21 cellular contexts compared by ENCODE assay signal in genomic region chr6:67131827-67132226, GRCh38.
A peak's percentile ranks its signal among the peaks of the same experiment; 100 is the strongest.
DNase-seq lines count a peak whose midpoint lies in the region; ATAC-seq and TF ChIP-seq lines count a peak whose summit lies in the region.
"Had no signal": no experiment of that assay in that cellular context is flagged by ENCODE, and none has a peak within 500 bp of the region (broad histone marks: within the 10 kb centered on the region; RNA-seq: fewer than 3 reads in every experiment).

No MANE protein-coding gene starts in this region.

- TF ChIP-seq CTCF in psoas muscle (IDR thresholded peaks at IDR 0.05) = no peak
- TF ChIP-seq CTCF in type B pancreatic cell (conservative IDR thresholded peaks at IDR 0.05) = no peak

- peak; percentile 97 to 98 for DNase-seq in NCI-H446 (lab: John Stamatoyannopoulos, UW)
- peak; percentile 98 for DNase-seq in cerebellar cortex (ENCODE audit: low spot score)
- DNase-seq in inferior parietal cortex (ENCODE audit: extremely low spot score) = peak; percentile 67
- peak; percentile 47 for DNase-seq in ureter (ENCODE audit: low spot score)
- no peak for DNase-seq in psoas muscle
- DNase-seq in glomerular visceral epithelial cell (ENCODE audit: extremely low spot score) = no peak
- no peak for DNase-seq in type B pancreatic cell (ENCODE audit: extremely low spot score, unreplicated experiment)
- DNase-seq: activated B cell treated with CpG ODN at 0.5 μM for 24 hours; activated naive CD8-positive, alpha-beta T cell treated with anti-CD3 and anti-CD28 coated beads, Interleukin-2, amount 10 ng/mL, durations not matched to agents 7 days and 5 days; activated T-cell treated with anti-CD3 and anti-CD28 coated beads, Interleukin-2, amount 50 U/mL, for 72 hours; Calu3; left lung; NCI-H1105 treated with DMSO at 0.1 percent for 48 hours; NCI-H526 treated with DMSO at 0.1 percent for 48 hours; SHP77; stimulated activated naive CD4-positive, alpha-beta T cell had no signal

- no peaks in the 10 kb centered on the region for H3K4me1 Mint-ChIP-seq in type B pancreatic cell (ENCODE audit: unreplicated experiment)
- H3K4me1 Mint-ChIP-seq: activated B cell treated with CpG ODN at 0.5 μM for 24 hours; activated naive CD8-positive, alpha-beta T cell treated with anti-CD3 and anti-CD28 coated beads, Interleukin-2, amount 10 ng/mL, durations not matched to agents 7 days and 5 days; B cell; central memory CD8-positive, alpha-beta T cell had no signal

- intact Hi-C loops in psoas muscle (cut with DNase I) = no loop called here

- H3K4me1 ChIP-seq in psoas muscle = no peaks in the 10 kb centered on the region
- H3K4me1 ChIP-seq: left lung had no signal

- no peaks in the 10 kb centered on the region for H3K9me3 Mint-ChIP-seq in type B pancreatic cell
- H3K9me3 Mint-ChIP-seq: activated B cell treated with CpG ODN at 0.5 μM for 24 hours; activated naive CD8-positive, alpha-beta T cell treated with anti-CD3 and anti-CD28 coated beads, Interleukin-2, amount 10 ng/mL, durations not matched to agents 7 days and 5 days had no signal

- 36 to 61% (median 45%) methylated on average over 2 of the region's 2 CpGs for WGBS in psoas muscle, 3 donors

- no peaks in the 10 kb centered on the region for H3K27me3 Mint-ChIP-seq in type B pancreatic cell
- H3K27me3 Mint-ChIP-seq: activated B cell treated with CpG ODN at 0.5 μM for 24 hours; activated naive CD8-positive, alpha-beta T cell treated with anti-CD3 and anti-CD28 coated beads, Interleukin-2, amount 10 ng/mL, durations not matched to agents 7 days and 5 days; B cell; central memory CD8-positive, alpha-beta T cell had no signal

- H3K36me3 ChIP-seq in psoas muscle (ENCODE audit: insufficient read depth in 1 of 2, low read depth in 1 of 2) = no peaks in the 10 kb centered on the region
- H3K36me3 ChIP-seq: left lung had no signal

- H3K27ac ChIP-seq in psoas muscle = no peak overlapping the region
- H3K27ac ChIP-seq: KMS-11, left lung had no signal

- no peaks in the 10 kb centered on the region for H3K9me3 ChIP-seq in psoas muscle

- no peak overlapping the region for H3K4me3 Mint-ChIP-seq in type B pancreatic cell
- H3K4me3 Mint-ChIP-seq: activated B cell treated with CpG ODN at 0.5 μM for 24 hours; activated naive CD8-positive, alpha-beta T cell treated with anti-CD3 and anti-CD28 coated beads, Interleukin-2, amount 10 ng/mL, durations not matched to agents 7 days and 5 days; activated T-cell treated with anti-CD3 and anti-CD28 coated beads, Interleukin-2, amount 50 U/mL, for 72 hours; B cell; central memory CD8-positive, alpha-beta T cell; T-helper 1 cell treated with Interleukin-12 subunit alpha and Interleukin-12 subunit beta and Interleukin-4 antibody, amounts not matched to agents 30 μg/mL and 1 μg/mL, for 36 hours had no signal

- peaks cover 0 to 2% (median 0%) of the 10 kb centered on the region in 3 donors for H3K27me3 ChIP-seq in psoas muscle (ENCODE audit: insufficient read depth in 3 of 3, low read length in 2 of 3)
- H3K27me3 ChIP-seq: left lung had no signal

- no peak overlapping the region for H3K4me3 ChIP-seq in psoas muscle
- H3K4me3 ChIP-seq: left lung had no signal

- no peaks in the 10 kb centered on the region for H3K36me3 Mint-ChIP-seq in type B pancreatic cell
- H3K36me3 Mint-ChIP-seq: activated naive CD8-positive, alpha-beta T cell treated with anti-CD3 and anti-CD28 coated beads, Interleukin-2, amount 10 ng/mL, durations not matched to agents 7 days and 5 days had no signal

- ATAC-seq in psoas muscle = no peak
- ATAC-seq: activated T-cell treated with anti-CD3 and anti-CD28 coated beads, Interleukin-2, amount 50 U/mL, for 72 hours; left lung; sciatic nerve had no signal

- H3K27ac Mint-ChIP-seq in type B pancreatic cell = no peak overlapping the region
- H3K27ac Mint-ChIP-seq: activated B cell treated with CpG ODN at 0.5 μM for 24 hours; activated naive CD8-positive, alpha-beta T cell treated with anti-CD3 and anti-CD28 coated beads, Interleukin-2, amount 10 ng/mL, durations not matched to agents 7 days and 5 days; activated T-cell treated with anti-CD3 and anti-CD28 coated beads, Interleukin-2, amount 50 U/mL, for 72 hours; B cell; T-helper 1 cell treated with Interleukin-12 subunit alpha and Interleukin-12 subunit beta and Interleukin-4 antibody, amounts not matched to agents 30 μg/mL and 1 μg/mL, for 36 hours had no signal

Comparison
In these comparisons a context has a peak if more than half of its experiments do, and no peak if none do; other contexts are left out.
1. DNase-seq: peak in NCI-H446 (2 of 2), cerebellar cortex (single experiment), inferior parietal cortex (single experiment) and ureter (single experiment); none in psoas muscle (0 of 2), glomerular visceral epithelial cell (single experiment) and type B pancreatic cell (single experiment).